Comparison of ENCODE assay signal across 18 cellular contexts in genomic region chr2:95264626-95265025, GRCh38. TPM values are rescaled to one million over a fixed set of nuclear protein-coding genes. Genes with fewer than 3 reads are reported as not detected.
DNase-seq lines count a peak whose midpoint lies in the region; ATAC-seq and TF ChIP-seq lines count a peak whose summit lies in the region.
"Had no signal": no experiment of that assay in that cellular context is flagged by ENCODE, and none has a peak within 500 bp of the region (broad histone marks: within the 10 kb centered on the region; RNA-seq: fewer than 3 reads in every experiment).

No MANE protein-coding gene starts in this region.

- H3K9me2 ChIP-seq in SK-N-SH = no peaks in the 10 kb centered on the region

- H3K27ac ChIP-seq in SK-N-SH (ENCODE audit: low read depth in 2 of 2, low read length in 1 of 2) (no peak overlapping the region), stomach (no peak overlapping the region), ovary (no peak overlapping the region)
- H3K27ac ChIP-seq: transverse colon had no signal

- POLR2A ChIA-PET in SK-N-SH (lab: Yijun Ruan, JAX) = no interaction called here

- intact Hi-C loops in stomach (cut with DNase I; ENCODE audit: low total_unique reads) = no loop called here
- intact Hi-C loops in ovary (cut with DNase I) = no loop called here

- no peak overlapping the region for H2AFZ ChIP-seq in SK-N-SH (ENCODE audit: low read depth)

- H3K27me3 ChIP-seq in SK-N-SH (ENCODE audit: insufficient read depth) = no peaks in the 10 kb centered on the region
- peaks cover 31% of the 10 kb centered on the region for H3K27me3 ChIP-seq in adipocyte (replicated peaks; ENCODE audit: control insufficient read depth, insufficient read depth, low read length)
- no peaks in the 10 kb centered on the region for H3K27me3 ChIP-seq in stomach
- no peaks in the 10 kb centered on the region for H3K27me3 ChIP-seq in ovary
- H3K27me3 ChIP-seq: transverse colon had no signal

- CTCF ChIA-PET in SK-N-SH (lab: Yijun Ruan, JAX) = no interaction called here

- TF ChIP-seq EP300 in SK-N-SH (IDR thresholded peaks at IDR 0.05; ENCODE audit: borderline replicate concordance in 1 of 2, low read depth in 1 of 2, low read length in 1 of 2) = no peak
- no peak for TF ChIP-seq EP300 in stomach (IDR thresholded peaks at IDR 0.05)
- no peak for TF ChIP-seq EP300 in ovary (IDR thresholded peaks at IDR 0.05)

- H3K36me3 ChIP-seq in SK-N-SH (replicated peaks in 1 of 2; ENCODE audit: control insufficient read depth in 1 of 2, insufficient read depth in 2 of 2, low read length in 1 of 2) = no peaks in the 10 kb centered on the region
- H3K36me3 ChIP-seq in adipocyte (ENCODE audit: control insufficient read depth, insufficient read depth, low read length, severe bottlenecking) = no peaks in the 10 kb centered on the region
- peaks cover 0 to 3% (median 0%) of the 10 kb centered on the region in 4 donors for H3K36me3 ChIP-seq in stomach
- H3K36me3 ChIP-seq in ovary = no peaks in the 10 kb centered on the region
- H3K36me3 ChIP-seq: transverse colon had no signal

- H3F3A ChIP-seq in SK-N-SH (replicated peaks; ENCODE audit: insufficient read depth) = no peaks in the 10 kb centered on the region

- WGBS in SK-N-SH (ENCODE audit: low lambda C conversion rate) = 17% methylated on average over 6 of the region's 6 CpGs
- WGBS in stomach, 5 donors = 35 to 58% (median 38%) methylated on average over 6 of the region's 6 CpGs
- WGBS in ovary, 3 donors = 17 to 20% (median 18%) methylated on average over 6 of the region's 6 CpGs

- TF ChIP-seq POLR2A in stomach (IDR thresholded peaks at IDR 0.05) (no peak), ovary (IDR thresholded peaks at IDR 0.05) (no peak)

- H3K4me2 ChIP-seq in SK-N-SH = no peak overlapping the region

- no peak for TF ChIP-seq CTCF in SK-N-SH (IDR thresholded peaks at IDR 0.05)
- no peak for TF ChIP-seq CTCF in stomach (IDR thresholded peaks at IDR 0.05)
- TF ChIP-seq CTCF in ovary (IDR thresholded peaks at IDR 0.05) = no peak

- 0 out of 3 replicates have a peak, but pooled peaks have one; percentile 33 for ATAC-seq in SK-N-SH treated with all-trans-retinoic acid at 6 μM for 48 hours
- ATAC-seq in HG03469 (IDR thresholded peaks at IDR 0.05; ENCODE audit: unreplicated experiment) = no peak
- ATAC-seq: activated naive CD8-positive, alpha-beta T cell treated with anti-CD3 and anti-CD28 coated beads, Interleukin-2, amount 50 U/mL, for 24 hours; activated T-cell treated with anti-CD3 and anti-CD28 coated beads, Interleukin-2, amount 50 U/mL, for 4 hours; left cardiac atrium had no signal

- no peak overlapping the region for H3K4me3 ChIP-seq in SK-N-SH (ENCODE audit: low read depth in 2 of 2, low read length in 1 of 2)
- H3K4me3 ChIP-seq in adipocyte (ENCODE audit: low read length) = no peak overlapping the region
- no peak overlapping the region for H3K4me3 ChIP-seq in stomach
- H3K4me3 ChIP-seq in ovary = no peak overlapping the region
- H3K4me3 ChIP-seq: transverse colon had no signal

- no peaks in the 10 kb centered on the region for H4K20me1 ChIP-seq in SK-N-SH (ENCODE audit: insufficient read depth)

- DNase-seq in SK-N-SH = no peak
- peak; percentile 17 for DNase-seq in adipocyte (ENCODE audit: low read depth)
- DNase-seq in hippocampal formation (lab: John Stamatoyannopoulos, UW) = peak; percentile 37 to 53
- DNase-seq in stomach = peak; percentile 7
- no peak for DNase-seq in RPMI8226
- no peak for DNase-seq in ovary
- DNase-seq: activated CD4-positive, alpha-beta T cell treated with anti-CD3 and anti-CD28 coated beads, Interleukin-2, amount 10 ng/mL, durations not matched to agents 24 days and 14 days; activated naive CD8-positive, alpha-beta T cell treated with anti-CD3 and anti-CD28 coated beads, Interleukin-2, amount 50 U/mL, for 24 hours; activated T-cell treated with anti-CD3 and anti-CD28 coated beads, Interleukin-2, amount 50 U/mL, for 4 hours; Calu3; left cardiac atrium; NCI-H2081; SHP77 treated with DMSO at 0.1 percent for 48 hours; stimulated activated CD4-positive, alpha-beta T cell treated with anti-CD3 and anti-CD28 coated beads, Interleukin-2, amount 100 ng/mL, for 24 hours; T-helper 9 cell; transverse colon had no signal

- no peaks in the 10 kb centered on the region for H3K4me1 ChIP-seq in SK-N-SH (ENCODE audit: control insufficient read depth in 1 of 2, insufficient read depth in 2 of 2, low read depth in 1 of 2, low read length in 1 of 2)
- peaks cover 7% of the 10 kb centered on the region for H3K4me1 ChIP-seq in adipocyte (ENCODE audit: control insufficient read depth, insufficient read depth, low read length)
- no peaks in the 10 kb centered on the region for H3K4me1 ChIP-seq in stomach
- H3K4me1 ChIP-seq in ovary (ENCODE audit: insufficient read depth) = no peaks in the 10 kb centered on the region
- H3K4me1 ChIP-seq: transverse colon had no signal

- H3K79me2 ChIP-seq in SK-N-SH (ENCODE audit: insufficient read depth) = no peaks in the 10 kb centered on the region

- H3K9me3 ChIP-seq in SK-N-SH (no peaks in the 10 kb centered on the region), adipocyte (ENCODE audit: control insufficient read depth, low read length) (no peaks in the 10 kb centered on the region), stomach (no peaks in the 10 kb centered on the region), ovary (no peaks in the 10 kb centered on the region)
- H3K9me3 ChIP-seq: transverse colon had no signal

- H3K9ac ChIP-seq in SK-N-SH (no peak overlapping the region), adipocyte (ENCODE audit: low read length) (no peak overlapping the region)

- no peak; the same call in 1 of the 2 replicates for TF ChIP-seq RAD21 in SK-N-SH (IDR thresholded peaks at IDR 0.05; ENCODE audit: low read length)

TF ChIP-seq in SK-N-SH treated with all-trans-retinoic acid at 6 μM for 48 hours, 23 proteins besides CTCF, POLR2A, EP300 and RAD21 (continues in another document):
- TF ChIP-seq CSDC2 (CRISPR knock-in tag; IDR thresholded peaks at IDR 0.05) (no peak), ZNF8 (CRISPR knock-in tag; IDR thresholded peaks at IDR 0.05) (no peak), SNAI2 (CRISPR knock-in tag; IDR thresholded peaks at IDR 0.05) (no peak), PPARA (CRISPR knock-in tag; IDR thresholded peaks at IDR 0.05; ENCODE audit: borderline replicate concordance) (no peak), ZFP3 (CRISPR knock-in tag; IDR thresholded peaks at IDR 0.05) (no peak)
- TF ChIP-seq, protein P1, sequence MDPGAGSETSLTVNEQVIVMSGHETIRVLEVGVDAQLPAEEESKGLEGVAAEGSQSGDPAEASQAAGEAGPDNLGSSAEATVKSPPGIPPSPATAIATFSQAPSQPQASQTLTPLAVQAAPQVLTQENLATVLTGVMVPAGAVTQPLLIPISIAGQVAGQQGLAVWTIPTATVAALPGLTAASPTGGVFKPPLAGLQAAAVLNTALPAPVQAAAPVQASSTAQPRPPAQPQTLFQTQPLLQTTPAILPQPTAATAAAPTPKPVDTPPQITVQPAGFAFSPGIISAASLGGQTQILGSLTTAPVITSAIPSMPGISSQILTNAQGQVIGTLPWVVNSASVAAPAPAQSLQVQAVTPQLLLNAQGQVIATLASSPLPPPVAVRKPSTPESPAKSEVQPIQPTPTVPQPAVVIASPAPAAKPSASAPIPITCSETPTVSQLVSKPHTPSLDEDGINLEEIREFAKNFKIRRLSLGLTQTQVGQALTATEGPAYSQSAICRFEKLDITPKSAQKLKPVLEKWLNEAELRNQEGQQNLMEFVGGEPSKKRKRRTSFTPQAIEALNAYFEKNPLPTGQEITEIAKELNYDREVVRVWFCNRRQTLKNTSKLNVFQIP (CRISPR knock-in tag; IDR thresholded peaks at IDR 0.05; ENCODE audit: borderline replicate concordance, low read depth) = no peak

TF ChIP-seq in SK-N-SH, 30 proteins besides CTCF, POLR2A, EP300 and RAD21 (continues in another document):
- TF ChIP-seq FOSL2 (IDR thresholded peaks at IDR 0.05; ENCODE audit: borderline replicate concordance, low read depth) (no peak), NFIC (IDR thresholded peaks at IDR 0.05; ENCODE audit: borderline replicate concordance) (no peak), TEAD4 (IDR thresholded peaks at IDR 0.05; ENCODE audit: borderline replicate concordance, insufficient read depth) (no peak), TAF1 (IDR thresholded peaks at IDR 0.05; ENCODE audit: borderline replicate concordance, low read depth, low read length) (no peak), RXRA (IDR thresholded peaks at IDR 0.05; ENCODE audit: borderline replicate concordance, low read depth) (no peak), SIN3A (IDR thresholded peaks at IDR 0.05; ENCODE audit: borderline replicate concordance, low read depth, low read length) (no peak), RCOR1 (IDR thresholded peaks at IDR 0.05; ENCODE audit: low read length) (no peak), GATA2 (CRISPR knock-in tag; IDR thresholded peaks at IDR 0.05) (no peak)

RNA-seq across cellular contexts. Expression of gene PROM2, which starts 9.6 kb away (rescaled TPM):
- 0.38 and 0.49 TPM in 2 replicates for polyA plus RNA-seq in SK-N-SH (2012; rRNA removed)
- 0.10 and 0.16 TPM in 2 replicates for polyA plus RNA-seq in SK-N-SH (2012; cell fraction: cytosol; rRNA removed)
- polyA plus RNA-seq in SK-N-SH (2012; cell fraction: nucleus; rRNA removed) = 5.8 and 7.1 TPM in 2 replicates
- total RNA-seq in stomach = 100 to 1,000 TPM in 1 of 5 donors, 10 to 100 TPM in 4; 18.4 to 370 (median 62.2) TPM
- polyA plus RNA-seq in stomach = 10 to 100 TPM in 2 of 3 donors, 1 to 10 TPM in 1; 6.0 to 22.3 (median 14.5) TPM
- 1 to 10 TPM in 6 of 7 donors, under 1 TPM in 1; 0.99 to 5.1 (median 3.8) TPM for total RNA-seq in ovary
- polyA plus RNA-seq in ovary = under 1 TPM; 0.37 to 0.53 TPM

RNA-seq across cellular contexts. Expression of gene KCNIP3, which starts 32.5 kb away (rescaled TPM):
- polyA plus RNA-seq in SK-N-SH (2012; rRNA removed) (0.97 and 1.6 TPM in 2 replicates), stomach (1 to 10 TPM; 3.1 to 4.4 (median 3.9) TPM), ovary (1 to 10 TPM; 2.2 to 9.7 TPM)
- polyA plus RNA-seq in SK-N-SH (2012; cell fraction: cytosol; rRNA removed) = 0.55 and 0.98 TPM in 2 replicates
- polyA plus RNA-seq in SK-N-SH (2012; cell fraction: nucleus; rRNA removed) = 2.3 and 2.5 TPM in 2 replicates
- total RNA-seq in stomach (1 to 10 TPM in 3 of 5 donors, not detected in 2; 1.3 to 2.4 (median 1.6) TPM), ovary (10 to 100 TPM in 5 of 7 donors, 1 to 10 TPM in 2; 7.4 to 26.0 (median 16.5) TPM)
- total RNA-seq: activated CD4-positive, alpha-beta T cell treated with anti-CD3 and anti-CD28 coated beads, Interleukin-2, amount 10 ng/mL, durations not matched to agents 24 days and 14 days; activated T-cell treated with anti-CD3 and anti-CD28 coated beads, Interleukin-2, amount 50 U/mL, for 4 hours had no signal

RNA-seq across cellular contexts. Expression of gene ZNF892, which starts 57.3 kb away (rescaled TPM):
- 1.4 TPM in 2 replicates for polyA plus RNA-seq in SK-N-SH (2012; rRNA removed)
- 0.75 and 0.76 TPM in 2 replicates for polyA plus RNA-seq in SK-N-SH (2012; cell fraction: cytosol; rRNA removed)
- polyA plus RNA-seq in SK-N-SH (2012; cell fraction: nucleus; rRNA removed) = 0.91 and 1.00 TPM in 2 replicates
- total RNA-seq in stomach = 10 to 100 TPM in 1 of 5 donors, 1 to 10 TPM in 4; 1.2 to 12.5 (median 4.2) TPM
- polyA plus RNA-seq in stomach = under 1 TPM in 2 of 3 donors, not detected in 1; 0.23 to 0.62 TPM
- total RNA-seq in ovary = 1 to 10 TPM; 3.0 to 8.2 (median 5.8) TPM
- 1 to 10 TPM in 1 of 2 donors, under 1 TPM in 1; 0.63 to 1.6 TPM for polyA plus RNA-seq in ovary

Comparison
In these comparisons a context has a peak if more than half of its experiments do, and no peak if none do; other contexts are left out.
1. DNase-seq: peak in adipocyte (single experiment), hippocampal formation (2 of 2) and stomach (single experiment); none in SK-N-SH (single experiment), RPMI8226 (single experiment) and ovary (0 of 5).